ENCODE assay signal across 1 cellular context in genomic region chr7:22350466-22351328, GRCh38.
TF ChIP-seq lines count a peak whose summit lies in the region.

No MANE protein-coding gene starts in this region.

TF ChIP-seq in K562, 482 proteins besides CTCF, POLR2A, EP300 and RAD21 (continued from another document and continues in another):
- no peak for TF ChIP-seq PURB (CRISPR knock-in tag; IDR thresholded peaks at IDR 0.05; ENCODE audit: low read depth)
- TF ChIP-seq CBFA2T3 (IDR thresholded peaks at IDR 0.05), result peak; percentile 98
- no peak for TF ChIP-seq ZZZ3 (IDR thresholded peaks at IDR 0.05)
- no peak for TF ChIP-seq RAD51 (IDR thresholded peaks at IDR 0.05; ENCODE audit: borderline replicate concordance, low read depth)
- TF ChIP-seq TAF1 (IDR thresholded peaks at IDR 0.05; ENCODE audit: control insufficient read depth, extremely low read depth, insufficient read depth, low read length, severe bottlenecking), result no peak
- TF ChIP-seq MAZ (CRISPR knock-in tag; conservative IDR thresholded peaks at IDR 0.05 in 1 of 2, IDR thresholded peaks at IDR 0.05 in 1 of 2), result peak in 1 of 2 experiments; percentile 25; a peak in 1 of 4 replicates
- no peak for TF ChIP-seq TCF7L2 (IDR thresholded peaks at IDR 0.05; ENCODE audit: low read depth, low read length)
- TF ChIP-seq RFX5 (IDR thresholded peaks at IDR 0.05; ENCODE audit: low read depth, low read length), result no peak
- peak; percentile 77 for TF ChIP-seq MBD2 (IDR thresholded peaks at IDR 0.05; ENCODE audit: borderline replicate concordance, low read depth)
- TF ChIP-seq NFE2 (IDR thresholded peaks at IDR 0.05; ENCODE audit: low read depth), result peak; percentile 71
- TF ChIP-seq, protein P1, sequence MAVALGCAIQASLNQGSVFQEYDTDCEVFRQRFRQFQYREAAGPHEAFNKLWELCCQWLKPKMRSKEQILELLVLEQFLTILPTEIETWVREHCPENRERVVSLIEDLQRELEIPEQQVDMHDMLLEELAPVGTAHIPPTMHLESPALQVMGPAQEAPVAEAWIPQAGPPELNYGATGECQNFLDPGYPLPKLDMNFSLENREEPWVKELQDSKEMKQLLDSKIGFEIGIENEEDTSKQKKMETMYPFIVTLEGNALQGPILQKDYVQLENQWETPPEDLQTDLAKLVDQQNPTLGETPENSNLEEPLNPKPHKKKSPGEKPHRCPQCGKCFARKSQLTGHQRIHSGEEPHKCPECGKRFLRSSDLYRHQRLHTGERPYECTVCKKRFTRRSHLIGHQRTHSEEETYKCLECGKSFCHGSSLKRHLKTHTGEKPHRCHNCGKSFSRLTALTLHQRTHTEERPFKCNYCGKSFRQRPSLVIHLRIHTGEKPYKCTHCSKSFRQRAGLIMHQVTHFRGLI (CRISPR knock-in tag; IDR thresholded peaks at IDR 0.05), result no peak
- no peak for TF ChIP-seq SIRT6 (IDR thresholded peaks at IDR 0.05; ENCODE audit: low read depth, low read length)
- TF ChIP-seq, protein P2, sequence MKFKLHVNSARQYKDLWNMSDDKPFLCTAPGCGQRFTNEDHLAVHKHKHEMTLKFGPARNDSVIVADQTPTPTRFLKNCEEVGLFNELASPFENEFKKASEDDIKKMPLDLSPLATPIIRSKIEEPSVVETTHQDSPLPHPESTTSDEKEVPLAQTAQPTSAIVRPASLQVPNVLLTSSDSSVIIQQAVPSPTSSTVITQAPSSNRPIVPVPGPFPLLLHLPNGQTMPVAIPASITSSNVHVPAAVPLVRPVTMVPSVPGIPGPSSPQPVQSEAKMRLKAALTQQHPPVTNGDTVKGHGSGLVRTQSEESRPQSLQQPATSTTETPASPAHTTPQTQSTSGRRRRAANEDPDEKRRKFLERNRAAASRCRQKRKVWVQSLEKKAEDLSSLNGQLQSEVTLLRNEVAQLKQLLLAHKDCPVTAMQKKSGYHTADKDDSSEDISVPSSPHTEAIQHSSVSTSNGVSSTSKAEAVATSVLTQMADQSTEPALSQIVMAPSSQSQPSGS (CRISPR knock-in tag; IDR thresholded peaks at IDR 0.05), result no peak
- TF ChIP-seq EP400 (IDR thresholded peaks at IDR 0.05), result peak; percentile 66
- TF ChIP-seq, protein P3, sequence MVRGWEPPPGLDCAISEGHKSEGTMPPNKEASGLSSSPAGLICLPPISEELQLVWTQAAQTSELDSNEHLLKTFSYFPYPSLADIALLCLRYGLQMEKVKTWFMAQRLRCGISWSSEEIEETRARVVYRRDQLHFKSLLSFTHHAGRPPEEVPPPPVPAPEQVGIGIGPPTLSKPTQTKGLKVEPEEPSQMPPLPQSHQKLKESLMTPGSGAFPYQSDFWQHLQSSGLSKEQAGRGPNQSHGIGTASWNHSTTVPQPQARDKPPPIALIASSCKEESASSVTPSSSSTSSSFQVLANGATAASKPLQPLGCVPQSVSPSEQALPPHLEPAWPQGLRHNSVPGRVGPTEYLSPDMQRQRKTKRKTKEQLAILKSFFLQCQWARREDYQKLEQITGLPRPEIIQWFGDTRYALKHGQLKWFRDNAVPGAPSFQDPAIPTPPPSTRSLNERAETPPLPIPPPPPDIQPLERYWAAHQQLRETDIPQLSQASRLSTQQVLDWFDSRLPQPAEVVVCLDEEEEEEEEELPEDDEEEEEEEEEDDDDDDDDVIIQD (CRISPR knock-in tag; IDR thresholded peaks at IDR 0.05), result no peak
- TF ChIP-seq ZFP30 (CRISPR knock-in tag; IDR thresholded peaks at IDR 0.05; ENCODE audit: borderline replicate concordance), result no peak
- TF ChIP-seq SMARCA4 (IDR thresholded peaks at IDR 0.05), result peak; percentile 100
- TF ChIP-seq DDX20 (tag; IDR thresholded peaks at IDR 0.05; ENCODE audit: low read depth), result no peak
- TF ChIP-seq SRSF9 (IDR thresholded peaks at IDR 0.05; ENCODE audit: borderline replicate concordance, low read depth, low read length), result no peak
- 0 out of 2 replicates have a peak, but pooled peaks have one; percentile 27 for TF ChIP-seq ELF2 (CRISPR knock-in tag; IDR thresholded peaks at IDR 0.05)
- TF ChIP-seq SIX5 (IDR thresholded peaks at IDR 0.05; ENCODE audit: borderline replicate concordance in 1 of 2, insufficient read depth in 1 of 2, low read depth in 1 of 2, low read length in 2 of 2), result no peak
- TF ChIP-seq TEAD2 (tag; IDR thresholded peaks at IDR 0.05), result no peak
- TF ChIP-seq ZNF668 (CRISPR knock-in tag; IDR thresholded peaks at IDR 0.05), result no peak
- TF ChIP-seq POLR3A (IDR thresholded peaks at IDR 0.05; ENCODE audit: borderline replicate concordance, extremely low read depth, insufficient read depth, insufficient read length), result no peak
- peak; percentile 92 for TF ChIP-seq MTA2 (IDR thresholded peaks at IDR 0.05; ENCODE audit: low read depth)
- peak; percentile 83 for TF ChIP-seq BHLHE40 (IDR thresholded peaks at IDR 0.05; ENCODE audit: low read length)
- peak; percentile 88 for TF ChIP-seq NFATC3 (IDR thresholded peaks at IDR 0.05)
- peak; percentile 79; the same call in 1 of the 2 replicates for TF ChIP-seq TCF7 (IDR thresholded peaks at IDR 0.05; ENCODE audit: borderline replicate concordance)
- no peak for TF ChIP-seq GTF2B (IDR thresholded peaks at IDR 0.05; ENCODE audit: extremely low read depth, insufficient read length)
- TF ChIP-seq XRCC4 (IDR thresholded peaks at IDR 0.05; ENCODE audit: extremely low read depth, insufficient read depth, insufficient read length), result no peak
- TF ChIP-seq ERF (CRISPR knock-in tag; IDR thresholded peaks at IDR 0.05), result no peak
- no peak for TF ChIP-seq RBM34 (IDR thresholded peaks at IDR 0.05; ENCODE audit: borderline replicate concordance, insufficient read depth, low read length)
- TF ChIP-seq, protein P4, sequence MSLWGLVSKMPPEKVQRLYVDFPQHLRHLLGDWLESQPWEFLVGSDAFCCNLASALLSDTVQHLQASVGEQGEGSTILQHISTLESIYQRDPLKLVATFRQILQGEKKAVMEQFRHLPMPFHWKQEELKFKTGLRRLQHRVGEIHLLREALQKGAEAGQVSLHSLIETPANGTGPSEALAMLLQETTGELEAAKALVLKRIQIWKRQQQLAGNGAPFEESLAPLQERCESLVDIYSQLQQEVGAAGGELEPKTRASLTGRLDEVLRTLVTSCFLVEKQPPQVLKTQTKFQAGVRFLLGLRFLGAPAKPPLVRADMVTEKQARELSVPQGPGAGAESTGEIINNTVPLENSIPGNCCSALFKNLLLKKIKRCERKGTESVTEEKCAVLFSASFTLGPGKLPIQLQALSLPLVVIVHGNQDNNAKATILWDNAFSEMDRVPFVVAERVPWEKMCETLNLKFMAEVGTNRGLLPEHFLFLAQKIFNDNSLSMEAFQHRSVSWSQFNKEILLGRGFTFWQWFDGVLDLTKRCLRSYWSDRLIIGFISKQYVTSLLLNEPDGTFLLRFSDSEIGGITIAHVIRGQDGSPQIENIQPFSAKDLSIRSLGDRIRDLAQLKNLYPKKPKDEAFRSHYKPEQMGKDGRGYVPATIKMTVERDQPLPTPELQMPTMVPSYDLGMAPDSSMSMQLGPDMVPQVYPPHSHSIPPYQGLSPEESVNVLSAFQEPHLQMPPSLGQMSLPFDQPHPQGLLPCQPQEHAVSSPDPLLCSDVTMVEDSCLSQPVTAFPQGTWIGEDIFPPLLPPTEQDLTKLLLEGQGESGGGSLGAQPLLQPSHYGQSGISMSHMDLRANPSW (CRISPR knock-in tag; IDR thresholded peaks at IDR 0.05), result no peak
- no peak for TF ChIP-seq NR2F6 (CRISPR knock-in tag; IDR thresholded peaks at IDR 0.05)
- no peak for TF ChIP-seq CAMTA2 (CRISPR knock-in tag; conservative IDR thresholded peaks at IDR 0.05)
- no peak for TF ChIP-seq POLR2H (tag; IDR thresholded peaks at IDR 0.05; ENCODE audit: low read depth)
- no peak for TF ChIP-seq ZNF263 (CRISPR knock-in tag; IDR thresholded peaks at IDR 0.05; ENCODE audit: borderline replicate concordance)
- no peak for TF ChIP-seq C11orf30 (IDR thresholded peaks at IDR 0.05; ENCODE audit: low read depth)
- peak; percentile 82 for TF ChIP-seq SMARCB1 (IDR thresholded peaks at IDR 0.05; ENCODE audit: insufficient read length, low read depth)
- no peak for TF ChIP-seq HNRNPL (IDR thresholded peaks at IDR 0.05; ENCODE audit: low read depth, low read length)
- TF ChIP-seq WHSC1 (IDR thresholded peaks at IDR 0.05; ENCODE audit: low read length), result no peak
- TF ChIP-seq THRB (CRISPR knock-in tag; conservative IDR thresholded peaks at IDR 0.05), result 0 out of 2 replicates have a peak, but pooled peaks have one; percentile 8
- TF ChIP-seq TOE1 (IDR thresholded peaks at IDR 0.05; ENCODE audit: borderline replicate concordance), result peak; percentile 61
- no peak for TF ChIP-seq TOE1 (CRISPR knock-in tag; IDR thresholded peaks at IDR 0.05; ENCODE audit: borderline replicate concordance, low read depth)
- no peak for TF ChIP-seq GTF2A2 (tag; IDR thresholded peaks at IDR 0.05)
- TF ChIP-seq, protein P5, sequence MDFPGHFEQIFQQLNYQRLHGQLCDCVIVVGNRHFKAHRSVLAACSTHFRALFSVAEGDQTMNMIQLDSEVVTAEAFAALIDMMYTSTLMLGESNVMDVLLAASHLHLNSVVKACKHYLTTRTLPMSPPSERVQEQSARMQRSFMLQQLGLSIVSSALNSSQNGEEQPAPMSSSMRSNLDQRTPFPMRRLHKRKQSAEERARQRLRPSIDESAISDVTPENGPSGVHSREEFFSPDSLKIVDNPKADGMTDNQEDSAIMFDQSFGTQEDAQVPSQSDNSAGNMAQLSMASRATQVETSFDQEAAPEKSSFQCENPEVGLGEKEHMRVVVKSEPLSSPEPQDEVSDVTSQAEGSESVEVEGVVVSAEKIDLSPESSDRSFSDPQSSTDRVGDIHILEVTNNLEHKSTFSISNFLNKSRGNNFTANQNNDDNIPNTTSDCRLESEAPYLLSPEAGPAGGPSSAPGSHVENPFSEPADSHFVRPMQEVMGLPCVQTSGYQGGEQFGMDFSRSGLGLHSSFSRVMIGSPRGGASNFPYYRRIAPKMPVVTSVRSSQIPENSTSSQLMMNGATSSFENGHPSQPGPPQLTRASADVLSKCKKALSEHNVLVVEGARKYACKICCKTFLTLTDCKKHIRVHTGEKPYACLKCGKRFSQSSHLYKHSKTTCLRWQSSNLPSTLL (IDR thresholded peaks at IDR 0.05), result no peak
- no peak for TF ChIP-seq KAT2B (IDR thresholded peaks at IDR 0.05; ENCODE audit: low read depth, low read length)
- TF ChIP-seq GATAD2A (IDR thresholded peaks at IDR 0.05), result peak; percentile 92
- TF ChIP-seq MYBL2 (IDR thresholded peaks at IDR 0.05; ENCODE audit: low read depth), result no peak
- no peak for TF ChIP-seq MYBL2 (CRISPR knock-in tag; IDR thresholded peaks at IDR 0.05; ENCODE audit: borderline replicate concordance)
- peak; percentile 93 for TF ChIP-seq NFIC (IDR thresholded peaks at IDR 0.05)
- no peak for TF ChIP-seq ZNF740 (CRISPR knock-in tag; IDR thresholded peaks at IDR 0.05)
- TF ChIP-seq ZNF740 (tag; IDR thresholded peaks at IDR 0.05), result no peak
- TF ChIP-seq ZNF12 (CRISPR knock-in tag; IDR thresholded peaks at IDR 0.05), result no peak
- no peak for TF ChIP-seq POLR2AphosphoS2 (IDR thresholded peaks at IDR 0.05; ENCODE audit: low read length)
- TF ChIP-seq SMAD1 (IDR thresholded peaks at IDR 0.05; ENCODE audit: low read depth, low read length, partially characterized antibody), result no peak
- peak; percentile 90; the same call in 1 of the 2 replicates for TF ChIP-seq HDAC2 (IDR thresholded peaks at IDR 0.05)
- 0 out of 2 replicates have a peak, but pooled peaks have one; percentile 18 for TF ChIP-seq ZBTB17 (CRISPR knock-in tag; IDR thresholded peaks at IDR 0.05)
- TF ChIP-seq ZNF174 (CRISPR knock-in tag; IDR thresholded peaks at IDR 0.05), result no peak
- TF ChIP-seq SMAD4 (CRISPR knock-in tag; conservative IDR thresholded peaks at IDR 0.05), result peak; percentile 42; the same call in 1 of the 2 replicates
- TF ChIP-seq HDGF (IDR thresholded peaks at IDR 0.05), result no peak
- peak; percentile 97 for TF ChIP-seq POLR2AphosphoS5 (IDR thresholded peaks at IDR 0.05; ENCODE audit: control insufficient read depth, insufficient read depth, low read depth, low read length)
- TF ChIP-seq SETDB1 (IDR thresholded peaks at IDR 0.05; ENCODE audit: low read length), result no peak
- TF ChIP-seq HEY1 (CRISPR knock-in tag; IDR thresholded peaks at IDR 0.05; ENCODE audit: borderline replicate concordance), result no peak
- no peak for TF ChIP-seq RBM22 (IDR thresholded peaks at IDR 0.05; ENCODE audit: low read depth, low read length, poor library complexity, severe bottlenecking)
- no peak for TF ChIP-seq HCFC1 (IDR thresholded peaks at IDR 0.05; ENCODE audit: low read depth, low read length)
- TF ChIP-seq EGR1 (conservative IDR thresholded peaks at IDR 0.05), result no peak; the same call in 1 of the 2 replicates
- no peak for TF ChIP-seq KAT8 (IDR thresholded peaks at IDR 0.05; ENCODE audit: low read depth)
- TF ChIP-seq MXD1 (CRISPR knock-in tag; IDR thresholded peaks at IDR 0.05; ENCODE audit: borderline replicate concordance, poor library complexity, severe bottlenecking), result no peak
- peak; percentile 52; the same call in 1 of the 2 replicates for TF ChIP-seq GABPB1 (CRISPR knock-in tag; IDR thresholded peaks at IDR 0.05)
